In the genomic region with DNA sequence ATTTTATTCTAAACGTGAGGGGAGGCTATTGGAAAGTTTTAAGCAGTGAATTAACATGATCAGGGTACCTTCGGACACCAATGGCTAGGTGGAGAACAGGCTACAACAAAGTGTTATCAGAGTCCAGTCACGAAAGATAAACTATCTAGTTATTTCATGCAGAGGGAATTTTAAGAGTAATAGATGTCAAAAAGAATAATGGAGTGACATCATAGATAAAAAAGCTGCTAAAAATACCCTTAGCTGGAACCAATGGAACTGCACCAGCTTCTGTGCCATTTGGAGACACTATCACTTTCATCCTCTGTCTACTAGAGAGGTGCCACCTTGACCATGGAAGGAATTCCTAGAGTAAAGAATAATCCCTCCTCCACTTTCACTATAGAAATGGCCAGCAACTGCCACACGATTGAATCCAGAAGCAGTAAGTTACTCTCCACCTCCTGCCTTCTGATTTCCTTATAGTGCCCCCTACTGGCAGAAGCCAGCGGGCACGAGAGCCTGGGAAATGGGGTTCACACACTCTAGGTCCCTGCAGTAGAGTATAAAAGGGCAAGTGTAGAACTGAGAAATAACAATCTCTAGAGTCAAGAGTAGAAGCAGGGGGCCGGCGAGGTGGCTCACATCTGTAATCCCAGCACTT, we compare ENCODE assay signal across 9 cellular contexts. TPM values are rescaled to one million over a fixed set of nuclear protein-coding genes. Genes with fewer than 3 reads are reported as not detected.
DNase-seq lines count a peak whose midpoint lies in the region; ATAC-seq, FAIRE-seq and TF ChIP-seq lines count a peak whose summit lies in the region.
"Had no signal": no experiment of that assay in that cellular context is flagged by ENCODE, and none has a peak within 500 bp of the region (broad histone marks: within the 10 kb centered on the region; RNA-seq: fewer than 3 reads in every experiment).

No MANE protein-coding gene starts in this region.

- no peaks in the 10 kb centered on the region for H3K9me3 Mint-ChIP-seq in activated CD4-positive, alpha-beta T cell treated with anti-CD3 and anti-CD28 coated beads, Interleukin-2, amount 10 ng/mL, durations not matched to agents 24 days and 14 days

- no peak for FAIRE-seq in D721Med (lab: Jason Lieb, UNC)
- FAIRE-seq in endothelial cell of umbilical vein (lab: Jason Lieb, UNC), result no peak

- H3K9me3 ChIP-seq in endothelial cell of umbilical vein (replicated peaks; ENCODE audit: control insufficient read depth, insufficient read depth, low read length), result no peaks in the 10 kb centered on the region

- H3K4me1 Mint-ChIP-seq in activated CD4-positive, alpha-beta T cell treated with anti-CD3 and anti-CD28 coated beads, Interleukin-2, amount 10 ng/mL, durations not matched to agents 24 days and 14 days, result peaks cover 40% of the 10 kb centered on the region

- intact Hi-C loops in activated CD4-positive, alpha-beta T cell treated with anti-CD3 and anti-CD28 coated beads, Interleukin-2, amount 10 ng/mL, durations not matched to agents 24 days and 14 days (cut with micrococcal nuclease), result loop anchor here (1.0 to 5.0 kb wide), 2 partner anchors 131 to 283 kb away; a partner anchor contains a TSS
- intact Hi-C loops in endothelial cell of umbilical vein (cut with micrococcal nuclease), result loop anchor here (10.0 kb wide), 1 partner anchor 49 kb away; no protein-coding TSS in a partner anchor

- no peak overlapping the region for H3K27ac ChIP-seq in endothelial cell of umbilical vein (ENCODE audit: insufficient read depth, low read depth, low read length)

- no peak overlapping the region for H3K4me2 ChIP-seq in endothelial cell of umbilical vein (ENCODE audit: insufficient read depth, low read length)

- no peak overlapping the region for H3K4me3 Mint-ChIP-seq in activated CD4-positive, alpha-beta T cell treated with anti-CD3 and anti-CD28 coated beads, Interleukin-2, amount 10 ng/mL, durations not matched to agents 24 days and 14 days

- H3K9ac ChIP-seq in endothelial cell of umbilical vein (replicated peaks; ENCODE audit: extremely low read depth, insufficient read depth, low read length), result no peak overlapping the region

- peaks cover 26% of the 10 kb centered on the region for H3K4me1 ChIP-seq in endothelial cell of umbilical vein (ENCODE audit: control insufficient read depth, extremely low read depth, insufficient read depth, low read length)

- no peaks in the 10 kb centered on the region for H4K20me1 ChIP-seq in endothelial cell of umbilical vein (replicated peaks; ENCODE audit: control insufficient read depth, extremely low read depth, insufficient read depth, low read length)

- peaks cover 22% of the 10 kb centered on the region for H3K27me3 Mint-ChIP-seq in activated CD4-positive, alpha-beta T cell treated with anti-CD3 and anti-CD28 coated beads, Interleukin-2, amount 10 ng/mL, durations not matched to agents 24 days and 14 days

- peaks cover 11 to 14% of the 10 kb centered on the region in 2 experiments for H3K27me3 ChIP-seq in endothelial cell of umbilical vein (ENCODE audit: control insufficient read depth in 2 of 2, insufficient read depth in 2 of 2, low read length in 2 of 2)

- no peak for TF ChIP-seq POLR2A in endothelial cell of umbilical vein (IDR thresholded peaks at IDR 0.05; ENCODE audit: low read depth, low read length)

- ATAC-seq in HG02610 (IDR thresholded peaks at IDR 0.05; ENCODE audit: unreplicated experiment), result no peak

- no peaks in the 10 kb centered on the region for H3K36me3 Mint-ChIP-seq in activated CD4-positive, alpha-beta T cell treated with anti-CD3 and anti-CD28 coated beads, Interleukin-2, amount 10 ng/mL, durations not matched to agents 24 days and 14 days (ENCODE audit: low read depth)

- H3K27ac Mint-ChIP-seq in activated CD4-positive, alpha-beta T cell treated with anti-CD3 and anti-CD28 coated beads, Interleukin-2, amount 10 ng/mL, durations not matched to agents 24 days and 14 days, result peak overlapping the region; percentile 21

- CTCF ChIA-PET in endothelial cell of umbilical vein (lab: Charles Lee), result interaction anchor here (0.7 to 4.6 kb wide), 7 partner anchors 12 to 117 kb away, joined by 3 to 29 read pairs (median 3); no protein-coding TSS in a partner anchor

- dilution Hi-C loops in endothelial cell of umbilical vein (cut with MboI; ENCODE audit: extremely low pct_ligation_motif_present, low sequenced_read_pairs), result no loop called here

- POLR2A ChIA-PET in endothelial cell of umbilical vein (lab: Charles Lee), result no interaction called here

- no peak for DNase-seq in D721Med (ENCODE audit: insufficient read length, low spot score)
- peak; percentile 89 for DNase-seq in activated CD4-positive, alpha-beta T cell treated with anti-CD3 and anti-CD28 coated beads, Interleukin-2, amount 10 ng/mL, durations not matched to agents 24 days and 14 days
- DNase-seq in endothelial cell of umbilical vein (ENCODE audit: low read depth, low spot score), result peak; percentile 7
- peak in 38 of 56 donors; percentile 5 to 69 (median 32) for DNase-seq in nucleus accumbens (lab: John Stamatoyannopoulos, UW)
- DNase-seq in NCI-H524 treated with DMSO at 0.1 percent for 48 hours (lab: John Stamatoyannopoulos, UW), result no peak
- DNase-seq in DMS153 treated with DMSO at 0.1 percent for 48 hours (lab: John Stamatoyannopoulos, UW; ENCODE audit: unreplicated experiment), result no peak

- no peaks in the 10 kb centered on the region for H3K9me1 ChIP-seq in endothelial cell of umbilical vein (replicated peaks; ENCODE audit: control insufficient read depth, extremely low read depth, insufficient read depth, low read length)

- peaks cover 11% of the 10 kb centered on the region for H3K79me2 ChIP-seq in endothelial cell of umbilical vein (ENCODE audit: control insufficient read depth, insufficient read depth, low read length)

- H3K4me3 ChIP-seq in endothelial cell of umbilical vein (replicated peaks in 1 of 3; ENCODE audit: insufficient read depth in 1 of 3, low read depth in 1 of 3, low read length in 3 of 3), result no peak overlapping the region
- H3K4me3 ChIP-seq: skin epidermis had no signal

- H3K36me3 ChIP-seq in endothelial cell of umbilical vein (ENCODE audit: control insufficient read depth in 2 of 2, extremely low read depth in 1 of 2, insufficient read depth in 2 of 2, low read length in 2 of 2), result no peaks in the 10 kb centered on the region

- TF ChIP-seq CTCF in D721Med (IDR thresholded peaks at IDR 0.05; ENCODE audit: insufficient read depth, missing control alignments), result peak; percentile 31
- peak; percentile 73 for TF ChIP-seq CTCF in LNCAP (IDR thresholded peaks at IDR 0.05)
- peak; percentile 36 to 51 for TF ChIP-seq CTCF in endothelial cell of umbilical vein (IDR thresholded peaks at IDR 0.05; ENCODE audit: extremely low read depth in 1 of 2, insufficient read depth in 1 of 2, low read depth in 1 of 2, low read length in 2 of 2)

- BruUV-seq in endothelial cell of umbilical vein (replicated peaks; lab: Mats Ljungman, UMichigan), result no TSS peak

- H2AFZ ChIP-seq in endothelial cell of umbilical vein (ENCODE audit: low read depth, low read length), result no peak overlapping the region

TF ChIP-seq in endothelial cell of umbilical vein, 7 proteins besides CTCF, POLR2A, EP300 and RAD21:
- TF ChIP-seq EZH2 (IDR thresholded peaks at IDR 0.05; ENCODE audit: borderline replicate concordance, low read depth, low read length, severe bottlenecking) (no peak), JUN (IDR thresholded peaks at IDR 0.05; ENCODE audit: borderline replicate concordance, insufficient read depth, insufficient read length, low read depth) (no peak), MYC (IDR thresholded peaks at IDR 0.05; ENCODE audit: low read depth, low read length) (no peak), POLR2AphosphoS5 (IDR thresholded peaks at IDR 0.05; ENCODE audit: insufficient read depth, low read depth, low read length) (no peak), FOS (IDR thresholded peaks at IDR 0.05; ENCODE audit: borderline replicate concordance, insufficient read depth, low read length) (no peak), GATA2 (IDR thresholded peaks at IDR 0.05; ENCODE audit: insufficient read depth, insufficient read length, low read depth, low read length) (no peak)
- TF ChIP-seq, protein P1, sequence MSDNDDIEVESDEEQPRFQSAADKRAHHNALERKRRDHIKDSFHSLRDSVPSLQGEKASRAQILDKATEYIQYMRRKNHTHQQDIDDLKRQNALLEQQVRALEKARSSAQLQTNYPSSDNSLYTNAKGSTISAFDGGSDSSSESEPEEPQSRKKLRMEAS (IDR thresholded peaks at IDR 0.05; ENCODE audit: insufficient read depth, insufficient read length), result no peak

RNA-seq across cellular contexts. Expression of a gene that starts 2.8 kb away (rescaled TPM):
- total RNA-seq in activated CD4-positive, alpha-beta T cell treated with anti-CD3 and anti-CD28 coated beads, Interleukin-2, amount 10 ng/mL, durations not matched to agents 24 days and 14 days, result 32.8 and 34.3 TPM in 2 replicates
- 28.1 and 36.5 TPM in 2 replicates for total RNA-seq in endothelial cell of umbilical vein
- 11.1 and 16.7 TPM in 2 replicates for polyA plus RNA-seq in endothelial cell of umbilical vein
- 16.2 and 18.6 TPM in 2 replicates for polyA plus RNA-seq in endothelial cell of umbilical vein (2011; cell fraction: cytosol; rRNA removed)
- polyA plus RNA-seq in endothelial cell of umbilical vein (2011; cell fraction: nucleus; rRNA removed), result 24.8 and 35.0 TPM in 2 replicates
- 18.5 and 24.4 TPM in 2 replicates for polyA plus RNA-seq in endothelial cell of umbilical vein (2012)
- 32.4 and 33.7 TPM in 2 replicates for polyA minus RNA-seq in endothelial cell of umbilical vein
- 27.9 TPM for polyA minus RNA-seq in endothelial cell of umbilical vein (2011; cell fraction: cytosol; rRNA and poly(A)+ RNA removed)
- polyA minus RNA-seq in endothelial cell of umbilical vein (2011; cell fraction: nucleus; rRNA and poly(A)+ RNA removed), result 14.6 and 18.2 TPM in 2 replicates

Comparison
In these comparisons a context has a peak if more than half of its experiments do, and no peak if none do; other contexts are left out.
1. DNase-seq: peak in activated CD4-positive, alpha-beta T cell treated with anti-CD3 and anti-CD28 coated beads, Interleukin-2, amount 10 ng/mL, durations not matched to agents 24 days and 14 days (single experiment), endothelial cell of umbilical vein (single experiment) and nucleus accumbens (38 of 56); none in D721Med (single experiment), NCI-H524 treated with DMSO at 0.1 percent for 48 hours (single experiment) and DMS153 treated with DMSO at 0.1 percent for 48 hours (single experiment).
2. Peak in every context shown above with its lines, with median percentiles within 50 percentile points of each other: CTCF ChIP-seq.